In genomic region chr17:30414486-30414885, GRCh38 we compare ENCODE assay signal across 20 cellular contexts. TPM values are rescaled to one million over a fixed set of nuclear protein-coding genes. Genes with fewer than 3 reads are reported as not detected.
A peak's percentile ranks its signal among the peaks of the same experiment; 100 is the strongest.
DNase-seq lines count a peak whose midpoint lies in the region; ATAC-seq and TF ChIP-seq lines count a peak whose summit lies in the region.
"Had no signal": no experiment of that assay in that cellular context is flagged by ENCODE, and none has a peak within 500 bp of the region (broad histone marks: within the 10 kb centered on the region; RNA-seq: fewer than 3 reads in every experiment).

No MANE protein-coding gene starts in this region.

- peaks cover 34% of the 10 kb centered on the region; the same call in 1 of the 2 replicates for H3K79me2 ChIP-seq in SK-N-SH (ENCODE audit: insufficient read depth)

- H3K36me3 Mint-ChIP-seq in stimulated activated naive CD8-positive, alpha-beta T cell treated with anti-CD3 and anti-CD28 coated beads, Interleukin-15, Interleukin-2, amounts not matched to agents 100 ng/mL and 50 ng/mL, for 24 hours (ENCODE audit: low read depth), result peaks cover 36% of the 10 kb centered on the region

- no peak overlapping the region for H3K4me3 ChIP-seq in SK-N-SH (ENCODE audit: low read depth in 2 of 2, low read length in 1 of 2)
- no peak overlapping the region for H3K4me3 ChIP-seq in adipocyte (ENCODE audit: low read length)
- H3K4me3 ChIP-seq: BLaER1 had no signal

- H3K4me1 ChIP-seq in SK-N-SH (ENCODE audit: control insufficient read depth in 1 of 2, insufficient read depth in 2 of 2, low read depth in 1 of 2, low read length in 1 of 2), result no peaks in the 10 kb centered on the region
- no peaks in the 10 kb centered on the region for H3K4me1 ChIP-seq in adipocyte (ENCODE audit: control insufficient read depth, insufficient read depth, low read length)
- H3K4me1 ChIP-seq: BLaER1 had no signal

- no peak for TF ChIP-seq CTCF in SK-N-SH (IDR thresholded peaks at IDR 0.05)

- H3K27ac Mint-ChIP-seq in stimulated activated naive CD8-positive, alpha-beta T cell treated with anti-CD3 and anti-CD28 coated beads, Interleukin-15, Interleukin-2, amounts not matched to agents 100 ng/mL and 50 ng/mL, for 24 hours, result peak overlapping the region; percentile 46

- ATAC-seq in SK-N-SH treated with all-trans-retinoic acid at 6 μM for 48 hours (peak; percentile 31; the same call in 2 of the 3 replicates), GM21786 (IDR thresholded peaks at IDR 0.05; ENCODE audit: unreplicated experiment) (no peak), GM18867 (IDR thresholded peaks at IDR 0.05; ENCODE audit: unreplicated experiment) (no peak)
- ATAC-seq in stimulated activated naive CD8-positive, alpha-beta T cell treated with anti-CD3 and anti-CD28 coated beads, Interleukin-15, Interleukin-2, amounts not matched to agents 100 U/mL and 50 U/mL, for 24 hours, result no peak

- H3K36me3 ChIP-seq in SK-N-SH (replicated peaks in 1 of 2; ENCODE audit: control insufficient read depth in 1 of 2, insufficient read depth in 2 of 2, low read length in 1 of 2) (peaks cover 0 to 3% of the 10 kb centered on the region in 2 experiments), adipocyte (ENCODE audit: control insufficient read depth, insufficient read depth, low read length, severe bottlenecking) (no peaks in the 10 kb centered on the region)

- no peak for TF ChIP-seq EP300 in SK-N-SH (IDR thresholded peaks at IDR 0.05; ENCODE audit: borderline replicate concordance in 1 of 2, low read depth in 1 of 2, low read length in 1 of 2)

- H4K20me1 ChIP-seq in SK-N-SH (ENCODE audit: insufficient read depth), result no peaks in the 10 kb centered on the region
- H4K20me1 ChIP-seq: BLaER1 had no signal

- H3K9me3 ChIP-seq in SK-N-SH (no peaks in the 10 kb centered on the region), adipocyte (ENCODE audit: control insufficient read depth, low read length) (no peaks in the 10 kb centered on the region)

- no peak overlapping the region for H3K4me3 Mint-ChIP-seq in stimulated activated naive CD8-positive, alpha-beta T cell treated with anti-CD3 and anti-CD28 coated beads, Interleukin-15, Interleukin-2, amounts not matched to agents 100 ng/mL and 50 ng/mL, for 24 hours
- H3K4me3 Mint-ChIP-seq: CD4-positive, alpha-beta memory T cell; H9 had no signal

- WGBS in SK-N-SH (ENCODE audit: low lambda C conversion rate), result 87% methylated on average over 4 of the region's 4 CpGs

- no peaks in the 10 kb centered on the region for H3K27me3 ChIP-seq in SK-N-SH (ENCODE audit: insufficient read depth)
- H3K27me3 ChIP-seq in adipocyte (replicated peaks; ENCODE audit: control insufficient read depth, insufficient read depth, low read length), result no peaks in the 10 kb centered on the region
- H3K27me3 ChIP-seq: BLaER1 had no signal

- H3K4me2 ChIP-seq in SK-N-SH, result no peak overlapping the region
- H3K4me2 ChIP-seq: BLaER1 had no signal

- CTCF ChIA-PET in SK-N-SH (lab: Yijun Ruan, JAX), result no interaction called here

- no peaks in the 10 kb centered on the region for H3F3A ChIP-seq in SK-N-SH (replicated peaks; ENCODE audit: insufficient read depth)

- H3K4me1 Mint-ChIP-seq in stimulated activated naive CD8-positive, alpha-beta T cell treated with anti-CD3 and anti-CD28 coated beads, Interleukin-15, Interleukin-2, amounts not matched to agents 100 ng/mL and 50 ng/mL, for 24 hours (ENCODE audit: low read depth), result peaks cover 53% of the 10 kb centered on the region

- DNase-seq in SK-N-SH (no peak), adipocyte (ENCODE audit: low read depth) (peak; percentile 18), T-helper 1 cell (no peak)
- DNase-seq in stimulated activated naive CD8-positive, alpha-beta T cell treated with anti-CD3 and anti-CD28 coated beads, Interleukin-15, Interleukin-2, amounts not matched to agents 100 U/mL and 50 U/mL, for 24 hours, result no peak
- DNase-seq: Calu3; CD4-positive, alpha-beta memory T cell; H9; NCI-H1417 treated with DMSO at 0.1 percent for 48 hours; NCI-H187 treated with DMSO at 0.1 percent for 48 hours; NCI-H2227 treated with DMSO at 0.1 percent for 48 hours; NCI-H510A treated with DMSO at 0.1 percent for 48 hours; NCI-H82; SHP77 had no signal

- H3K27ac ChIP-seq in SK-N-SH (ENCODE audit: low read depth in 2 of 2, low read length in 1 of 2), result no peak overlapping the region
- H3K27ac ChIP-seq: 22Rv1, BLaER1, HL-60 had no signal

- POLR2A ChIA-PET in SK-N-SH (lab: Yijun Ruan, JAX), result no interaction called here

- TF ChIP-seq RAD21 in SK-N-SH (IDR thresholded peaks at IDR 0.05; ENCODE audit: low read length), result no peak

- H3K9me3 Mint-ChIP-seq in stimulated activated naive CD8-positive, alpha-beta T cell treated with anti-CD3 and anti-CD28 coated beads, Interleukin-15, Interleukin-2, amounts not matched to agents 100 ng/mL and 50 ng/mL, for 24 hours, result peaks cover 3% of the 10 kb centered on the region
- H3K9me3 Mint-ChIP-seq: CD4-positive, alpha-beta memory T cell; H9 had no signal

- H3K9me2 ChIP-seq in SK-N-SH, result no peaks in the 10 kb centered on the region

- no peaks in the 10 kb centered on the region for H3K27me3 Mint-ChIP-seq in stimulated activated naive CD8-positive, alpha-beta T cell treated with anti-CD3 and anti-CD28 coated beads, Interleukin-15, Interleukin-2, amounts not matched to agents 100 ng/mL and 50 ng/mL, for 24 hours
- H3K27me3 Mint-ChIP-seq: CD4-positive, alpha-beta memory T cell had no signal

- H3K9ac ChIP-seq in SK-N-SH (no peak overlapping the region), adipocyte (ENCODE audit: low read length) (no peak overlapping the region)
- H3K9ac ChIP-seq: BLaER1 had no signal

- H2AFZ ChIP-seq in SK-N-SH (ENCODE audit: low read depth), result no peak overlapping the region

TF ChIP-seq in SK-N-SH treated with all-trans-retinoic acid at 6 μM for 48 hours, 23 proteins besides CTCF, POLR2A, EP300 and RAD21:
- no peak for TF ChIP-seq ZNF70 (CRISPR knock-in tag; IDR thresholded peaks at IDR 0.05)
- no peak for TF ChIP-seq SNAI2 (CRISPR knock-in tag; IDR thresholded peaks at IDR 0.05)
- no peak for TF ChIP-seq TCF4 (CRISPR knock-in tag; IDR thresholded peaks at IDR 0.05; ENCODE audit: borderline replicate concordance)

TF ChIP-seq in SK-N-SH, 30 proteins besides CTCF, POLR2A, EP300 and RAD21 (continues in another document):
- TF ChIP-seq, protein P1, sequence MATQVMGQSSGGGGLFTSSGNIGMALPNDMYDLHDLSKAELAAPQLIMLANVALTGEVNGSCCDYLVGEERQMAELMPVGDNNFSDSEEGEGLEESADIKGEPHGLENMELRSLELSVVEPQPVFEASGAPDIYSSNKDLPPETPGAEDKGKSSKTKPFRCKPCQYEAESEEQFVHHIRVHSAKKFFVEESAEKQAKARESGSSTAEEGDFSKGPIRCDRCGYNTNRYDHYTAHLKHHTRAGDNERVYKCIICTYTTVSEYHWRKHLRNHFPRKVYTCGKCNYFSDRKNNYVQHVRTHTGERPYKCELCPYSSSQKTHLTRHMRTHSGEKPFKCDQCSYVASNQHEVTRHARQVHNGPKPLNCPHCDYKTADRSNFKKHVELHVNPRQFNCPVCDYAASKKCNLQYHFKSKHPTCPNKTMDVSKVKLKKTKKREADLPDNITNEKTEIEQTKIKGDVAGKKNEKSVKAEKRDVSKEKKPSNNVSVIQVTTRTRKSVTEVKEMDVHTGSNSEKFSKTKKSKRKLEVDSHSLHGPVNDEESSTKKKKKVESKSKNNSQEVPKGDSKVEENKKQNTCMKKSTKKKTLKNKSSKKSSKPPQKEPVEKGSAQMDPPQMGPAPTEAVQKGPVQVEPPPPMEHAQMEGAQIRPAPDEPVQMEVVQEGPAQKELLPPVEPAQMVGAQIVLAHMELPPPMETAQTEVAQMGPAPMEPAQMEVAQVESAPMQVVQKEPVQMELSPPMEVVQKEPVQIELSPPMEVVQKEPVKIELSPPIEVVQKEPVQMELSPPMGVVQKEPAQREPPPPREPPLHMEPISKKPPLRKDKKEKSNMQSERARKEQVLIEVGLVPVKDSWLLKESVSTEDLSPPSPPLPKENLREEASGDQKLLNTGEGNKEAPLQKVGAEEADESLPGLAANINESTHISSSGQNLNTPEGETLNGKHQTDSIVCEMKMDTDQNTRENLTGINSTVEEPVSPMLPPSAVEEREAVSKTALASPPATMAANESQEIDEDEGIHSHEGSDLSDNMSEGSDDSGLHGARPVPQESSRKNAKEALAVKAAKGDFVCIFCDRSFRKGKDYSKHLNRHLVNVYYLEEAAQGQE (IDR thresholded peaks at IDR 0.05; ENCODE audit: low read depth, low read length), result no peak
- no peak for TF ChIP-seq ELF1 (IDR thresholded peaks at IDR 0.05)
- TF ChIP-seq USF1 (IDR thresholded peaks at IDR 0.05; ENCODE audit: borderline replicate concordance, low read depth), result no peak
- no peak for TF ChIP-seq RXRA (IDR thresholded peaks at IDR 0.05; ENCODE audit: borderline replicate concordance, low read depth)
- no peak for TF ChIP-seq SIN3A (IDR thresholded peaks at IDR 0.05; ENCODE audit: borderline replicate concordance, low read depth, low read length)
- TF ChIP-seq TEAD4 (IDR thresholded peaks at IDR 0.05; ENCODE audit: borderline replicate concordance, insufficient read depth), result no peak
- TF ChIP-seq SMC3 (IDR thresholded peaks at IDR 0.05; ENCODE audit: low read depth, low read length), result no peak
- TF ChIP-seq, protein P2, sequence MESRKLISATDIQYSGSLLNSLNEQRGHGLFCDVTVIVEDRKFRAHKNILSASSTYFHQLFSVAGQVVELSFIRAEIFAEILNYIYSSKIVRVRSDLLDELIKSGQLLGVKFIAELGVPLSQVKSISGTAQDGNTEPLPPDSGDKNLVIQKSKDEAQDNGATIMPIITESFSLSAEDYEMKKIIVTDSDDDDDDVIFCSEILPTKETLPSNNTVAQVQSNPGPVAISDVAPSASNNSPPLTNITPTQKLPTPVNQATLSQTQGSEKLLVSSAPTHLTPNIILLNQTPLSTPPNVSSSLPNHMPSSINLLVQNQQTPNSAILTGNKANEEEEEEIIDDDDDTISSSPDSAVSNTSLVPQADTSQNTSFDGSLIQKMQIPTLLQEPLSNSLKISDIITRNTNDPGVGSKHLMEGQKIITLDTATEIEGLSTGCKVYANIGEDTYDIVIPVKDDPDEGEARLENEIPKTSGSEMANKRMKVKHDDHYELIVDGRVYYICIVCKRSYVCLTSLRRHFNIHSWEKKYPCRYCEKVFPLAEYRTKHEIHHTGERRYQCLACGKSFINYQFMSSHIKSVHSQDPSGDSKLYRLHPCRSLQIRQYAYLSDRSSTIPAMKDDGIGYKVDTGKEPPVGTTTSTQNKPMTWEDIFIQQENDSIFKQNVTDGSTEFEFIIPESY (IDR thresholded peaks at IDR 0.05; ENCODE audit: borderline replicate concordance, low read depth), result no peak

RNA-seq across cellular contexts. Expression of gene CPD, which starts 35.8 kb away (rescaled TPM):
- 12.5 and 16.5 TPM in 2 replicates for polyA plus RNA-seq in SK-N-SH (2012; rRNA removed)
- polyA plus RNA-seq in SK-N-SH (2012; cell fraction: cytosol; rRNA removed), result 20.7 and 20.8 TPM in 2 replicates
- polyA plus RNA-seq in SK-N-SH (2012; cell fraction: nucleus; rRNA removed), result 8.2 and 14.7 TPM in 2 replicates
